ENCODE assay signal across 9 cellular contexts in the genomic region with DNA sequence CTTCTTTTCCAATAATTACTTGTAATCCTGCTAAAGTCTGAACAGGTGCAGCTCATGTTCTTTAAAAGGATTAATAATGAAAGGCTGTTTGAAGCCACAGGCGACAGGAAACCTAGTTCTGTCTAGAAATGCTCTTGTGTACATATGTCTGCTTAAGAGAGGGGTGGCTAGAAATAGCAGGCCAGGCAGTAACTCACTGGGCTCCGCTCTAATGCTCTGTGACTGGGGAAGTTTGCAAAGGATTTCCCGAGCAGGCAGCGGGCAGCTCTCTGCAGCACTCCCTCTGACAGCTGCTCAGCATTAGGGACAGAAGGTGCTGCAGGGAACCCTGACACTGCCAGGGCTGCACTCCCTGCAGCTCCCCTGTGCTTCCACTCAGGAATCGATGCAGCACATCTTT. TPM values are rescaled to one million over a fixed set of nuclear protein-coding genes. Genes with fewer than 3 reads are reported as not detected.
DNase-seq lines count a peak whose midpoint lies in the region; ATAC-seq and TF ChIP-seq lines count a peak whose summit lies in the region.
"Had no signal": no experiment of that assay in that cellular context is flagged by ENCODE, and none has a peak within 500 bp of the region (broad histone marks: within the 10 kb centered on the region; RNA-seq: fewer than 3 reads in every experiment).

No MANE protein-coding gene starts in this region.

- H3K36me3 ChIP-seq in mucosa of descending colon (ENCODE audit: low read depth) (no peaks in the 10 kb centered on the region), PC-9 (ENCODE audit: low read depth) (no peaks in the 10 kb centered on the region)
- H3K36me3 ChIP-seq in naive thymus-derived CD4-positive, alpha-beta T cell (ENCODE audit: control insufficient read depth in 2 of 3, insufficient read depth in 3 of 3, low read length in 3 of 3), result no peaks in the 10 kb centered on the region

- H3K9me2 ChIP-seq in PC-9 (ENCODE audit: insufficient read depth), result no peaks in the 10 kb centered on the region

- DNase-seq in mucosa of descending colon, result no peak
- DNase-seq in activated CD8-positive, alpha-beta memory T cell treated with anti-CD3 and anti-CD28 coated beads, Interleukin-2, amount 50 U/mL, for 4 hours, result no peak
- no peak for DNase-seq in NCI-H1436 treated with DMSO at 0.1 percent for 48 hours (lab: John Stamatoyannopoulos, UW)
- no peak for DNase-seq in PC-9
- no peak for DNase-seq in naive thymus-derived CD4-positive, alpha-beta T cell
- DNase-seq: activated gamma-delta T cell treated with Interleukin-2 at 50 U/mL for 16 hours had no signal

- no peaks in the 10 kb centered on the region for H4K20me1 ChIP-seq in PC-9 (ENCODE audit: insufficient read depth)

- peak overlapping the region in 4 of 9 donors; percentile 1 to 60 (median 37) for H3K27ac Mint-ChIP-seq in naive thymus-derived CD4-positive, alpha-beta T cell

- H3K27ac ChIP-seq in PC-9, result no peak overlapping the region
- H3K27ac ChIP-seq in naive thymus-derived CD4-positive, alpha-beta T cell (ENCODE audit: low read depth, low read length), result no peak overlapping the region

- no peak overlapping the region for H2AFZ ChIP-seq in PC-9

- intact Hi-C loops in mucosa of descending colon (cut with DNase I, micrococcal nuclease), result no loop called here
- intact Hi-C loops in PC-9 (cut with micrococcal nuclease; ENCODE audit: unreplicated experiment), result no loop called here
- intact Hi-C loops in naive thymus-derived CD4-positive, alpha-beta T cell (cut with micrococcal nuclease), result no loop called here

- H3K9me3 ChIP-seq in mucosa of descending colon (no peaks in the 10 kb centered on the region), PC-9 (ENCODE audit: insufficient read depth, low read depth) (no peaks in the 10 kb centered on the region)
- H3K9me3 ChIP-seq in naive thymus-derived CD4-positive, alpha-beta T cell (ENCODE audit: control insufficient read depth in 2 of 3, low read length in 3 of 3), result no peaks in the 10 kb centered on the region

- no TSS peak for BruUV-seq in PC-9 (replicated peaks; lab: Mats Ljungman, UMichigan)

- H3K4me1 Mint-ChIP-seq in naive thymus-derived CD4-positive, alpha-beta T cell, result peaks cover 16 to 41% (median 27%) of the 10 kb centered on the region in 7 donors

- H3K4me3 Mint-ChIP-seq in naive thymus-derived CD4-positive, alpha-beta T cell, result no peak overlapping the region

- no peaks in the 10 kb centered on the region for H3F3A ChIP-seq in PC-9 (ENCODE audit: insufficient read depth, low read depth)

- H3K4me3 ChIP-seq in mucosa of descending colon (no peak overlapping the region), PC-9 (no peak overlapping the region)
- no peak overlapping the region for H3K4me3 ChIP-seq in naive thymus-derived CD4-positive, alpha-beta T cell (ENCODE audit: low read length)

- H3K79me2 ChIP-seq in PC-9 (ENCODE audit: low read depth), result no peaks in the 10 kb centered on the region

- CTCF ChIA-PET in PC-9 (lab: Charles Lee), result no interaction called here
- CTCF ChIA-PET in naive thymus-derived CD4-positive, alpha-beta T cell (lab: Charles Lee), result interaction anchor here (1.5 kb wide), 1 partner anchor 29 kb away, joined by 5 read pairs; no protein-coding TSS in a partner anchor

- H3K4me2 ChIP-seq in PC-9, result no peak overlapping the region

- POLR2A ChIA-PET in PC-9 (lab: Charles Lee; ENCODE audit: unreplicated experiment), result no interaction called here
- POLR2A ChIA-PET in naive thymus-derived CD4-positive, alpha-beta T cell (lab: Charles Lee), result interaction anchor here (1.0 to 1.3 kb wide), 2 partner anchors 10 to 11 kb away, joined by 4 to 5 read pairs; no protein-coding TSS in a partner anchor

- no peaks in the 10 kb centered on the region for H3K27me3 ChIP-seq in PC-9 (ENCODE audit: insufficient read depth, low read depth)
- no peaks in the 10 kb centered on the region for H3K27me3 ChIP-seq in naive thymus-derived CD4-positive, alpha-beta T cell (ENCODE audit: control insufficient read depth in 2 of 2, insufficient read depth in 2 of 2, low read length in 2 of 2)

- peaks cover 0 to 21% (median 4%) of the 10 kb centered on the region in 5 donors for H3K36me3 Mint-ChIP-seq in naive thymus-derived CD4-positive, alpha-beta T cell

- ATAC-seq in GM18508 (IDR thresholded peaks at IDR 0.05; ENCODE audit: insufficient read depth, unreplicated experiment) (peak; percentile 78), GM21529 (IDR thresholded peaks at IDR 0.05; ENCODE audit: unreplicated experiment) (peak; percentile 98), HG03565 (IDR thresholded peaks at IDR 0.05; ENCODE audit: unreplicated experiment) (peak; percentile 88), mucosa of descending colon (peak; percentile 52)
- ATAC-seq in naive thymus-derived CD4-positive, alpha-beta T cell, result no peak

- H3K9me3 Mint-ChIP-seq in naive thymus-derived CD4-positive, alpha-beta T cell, result peaks cover 0 to 16% (median 6%) of the 10 kb centered on the region in 11 donors

- H3K4me1 ChIP-seq in mucosa of descending colon (ENCODE audit: low read depth) (no peaks in the 10 kb centered on the region), PC-9 (replicated peaks; ENCODE audit: insufficient read depth) (no peaks in the 10 kb centered on the region)
- peaks cover 10 to 19% of the 10 kb centered on the region in 2 donors for H3K4me1 ChIP-seq in naive thymus-derived CD4-positive, alpha-beta T cell (ENCODE audit: control insufficient read depth in 2 of 2, insufficient read depth in 2 of 2, low read length in 2 of 2)

- H3K27me3 Mint-ChIP-seq in naive thymus-derived CD4-positive, alpha-beta T cell, result peaks cover 0 to 11% (median 0%) of the 10 kb centered on the region in 5 donors

- TF ChIP-seq CTCF in mucosa of descending colon (IDR thresholded peaks at IDR 0.05) (no peak), PC-9 (conservative IDR thresholded peaks at IDR 0.05) (no peak)

RNA-seq across cellular contexts. Expression of a gene that starts 33.2 kb away (rescaled TPM):
- total RNA-seq in mucosa of descending colon, result 10 to 100 TPM in 2 of 3 donors, 1 to 10 TPM in 1; 8.1 to 14.6 (median 13.2) TPM
- total RNA-seq in PC-9 (2021), result 13.0 and 15.3 TPM in 2 replicates
- total RNA-seq in naive thymus-derived CD4-positive, alpha-beta T cell, result 10 to 100 TPM; 84.1 to 98.8 (median 91.4) TPM
- 10 to 100 TPM; 51.4 to 71.2 TPM for polyA plus RNA-seq in naive thymus-derived CD4-positive, alpha-beta T cell
